In genomic region chr16:77111057-77111456, GRCh38 we compare ENCODE assay signal across 26 cellular contexts.
"Had no signal": no experiment of that assay in that cellular context is flagged by ENCODE, and none has a peak within 500 bp of the region (broad histone marks: within the 10 kb centered on the region; RNA-seq: fewer than 3 reads in every experiment).

No MANE protein-coding gene starts in this region.

- H3K36me3 Mint-ChIP-seq: activated naive CD4-positive, alpha-beta T cell treated with anti-CD3 and anti-CD28 coated beads, Interleukin-2, amount 50 U/mL, for 72 hours; T-cell had no signal

- ATAC-seq: activated naive CD4-positive, alpha-beta T cell treated with anti-CD3 and anti-CD28 coated beads, Interleukin-2, amount 50 U/mL, for 72 hours; activated naive CD8-positive, alpha-beta T cell treated with anti-CD3 and anti-CD28 coated beads, Interleukin-2, amount 50 U/mL, for 24 hours; T-cell had no signal

- DNase-seq: activated B cell treated with CpG ODN at 0.5 μM for 24 hours; activated CD4-positive, alpha-beta T cell treated with anti-CD3 and anti-CD28 coated beads for 1 hour; activated CD4-positive, alpha-beta T cell treated with anti-CD3 and anti-CD28 coated beads, Interleukin-2, amount 10 ng/mL, durations not matched to agents 24 days and 14 days; activated CD4-positive, alpha-beta T cell treated with anti-CD3 and anti-CD28 coated beads, Interleukin-2, amount 50 U/mL, for 48 hours; activated CD8-positive, alpha-beta memory T cell treated with anti-CD3 and anti-CD28 coated beads for 24 hours; activated effector memory CD4-positive, alpha-beta T cell treated with anti-CD3 and anti-CD28 coated beads, Interleukin-2, amount 50 U/mL, for 16 hours; activated naive CD4-positive, alpha-beta T cell treated with Interleukin-2 at 50 U/mL for 16 hours; activated naive CD8-positive, alpha-beta T cell treated with anti-CD3 and anti-CD28 coated beads, Interleukin-2, amount 50 U/mL, for 24 hours; activated T-cell treated with anti-CD3 and anti-CD28 coated beads, Interleukin-2, amount 50 U/mL, for 4 hours; brain microvascular endothelial cell; Karpas-422; NCI-H1105 treated with DMSO at 0.1 percent for 48 hours; NCI-H146; NCI-H1930; NCI-H2171 treated with DMSO at 0.1 percent for 48 hours; NCI-H345; NCI-H510A; NCI-H526 treated with DMSO at 0.1 percent for 48 hours; NK-92 treated with Interleukin-12 subunit alpha and Interleukin-12 subunit beta, amount 100 ng/mL, for 24 hours; SIG-M5; T-cell; T-helper 2 cell; T1000 had no signal

- H3K27ac Mint-ChIP-seq: activated B cell treated with CpG ODN at 0.5 μM for 24 hours; activated CD4-positive, alpha-beta T cell treated with anti-CD3 and anti-CD28 coated beads, Interleukin-2, amount 10 ng/mL, durations not matched to agents 24 days and 14 days; activated naive CD4-positive, alpha-beta T cell treated with anti-CD3 and anti-CD28 coated beads, Interleukin-2, amount 50 U/mL, for 72 hours; activated naive CD8-positive, alpha-beta T cell treated with anti-CD3 and anti-CD28 coated beads, Interleukin-2, amount 50 U/mL, for 24 hours; T-cell had no signal

- H3K9me3 Mint-ChIP-seq: activated B cell treated with CpG ODN at 0.5 μM for 24 hours; activated CD4-positive, alpha-beta T cell treated with anti-CD3 and anti-CD28 coated beads, Interleukin-2, amount 10 ng/mL, durations not matched to agents 24 days and 14 days; activated naive CD4-positive, alpha-beta T cell treated with anti-CD3 and anti-CD28 coated beads, Interleukin-2, amount 50 U/mL, for 72 hours had no signal

- H3K27me3 Mint-ChIP-seq: activated B cell treated with CpG ODN at 0.5 μM for 24 hours; activated CD4-positive, alpha-beta T cell treated with anti-CD3 and anti-CD28 coated beads, Interleukin-2, amount 10 ng/mL, durations not matched to agents 24 days and 14 days had no signal

- H3K4me3 ChIP-seq: cardiac muscle cell, SK-N-MC had no signal

- H3K27me3 ChIP-seq: brain microvascular endothelial cell, cardiac muscle cell had no signal

- H3K4me3 Mint-ChIP-seq: activated B cell treated with CpG ODN at 0.5 μM for 24 hours; activated CD4-positive, alpha-beta T cell treated with anti-CD3 and anti-CD28 coated beads, Interleukin-2, amount 10 ng/mL, durations not matched to agents 24 days and 14 days; activated naive CD8-positive, alpha-beta T cell treated with anti-CD3 and anti-CD28 coated beads, Interleukin-2, amount 50 U/mL, for 24 hours; activated T-cell treated with anti-CD3 and anti-CD28 coated beads, Interleukin-2, amount 50 U/mL, for 4 hours; T-cell had no signal

- H3K4me1 Mint-ChIP-seq: activated B cell treated with CpG ODN at 0.5 μM for 24 hours; activated CD4-positive, alpha-beta T cell treated with anti-CD3 and anti-CD28 coated beads, Interleukin-2, amount 10 ng/mL, durations not matched to agents 24 days and 14 days; activated naive CD8-positive, alpha-beta T cell treated with anti-CD3 and anti-CD28 coated beads, Interleukin-2, amount 50 U/mL, for 24 hours; T-cell had no signal

- H3K27ac ChIP-seq: brain microvascular endothelial cell, cardiac muscle cell, SK-N-MC had no signal

- H3K36me3 ChIP-seq: brain microvascular endothelial cell, cardiac muscle cell had no signal
